ENCODE assay signal across 1 cellular context in genomic region chr1:950268-950667, GRCh38.
TF ChIP-seq lines count a peak whose summit lies in the region.

No MANE protein-coding gene starts in this region.

TF ChIP-seq in H1, 55 proteins besides CTCF, POLR2A, EP300 and RAD21:
- TF ChIP-seq KDM1A (IDR thresholded peaks at IDR 0.05; ENCODE audit: borderline replicate concordance, low read length) (0 out of 2 replicates have a peak, but pooled peaks have one; percentile 29), CHD2 (IDR thresholded peaks at IDR 0.05; ENCODE audit: low read length) (no peak)
